Comparison of ENCODE assay signal across 2 cellular contexts in the genomic region with DNA sequence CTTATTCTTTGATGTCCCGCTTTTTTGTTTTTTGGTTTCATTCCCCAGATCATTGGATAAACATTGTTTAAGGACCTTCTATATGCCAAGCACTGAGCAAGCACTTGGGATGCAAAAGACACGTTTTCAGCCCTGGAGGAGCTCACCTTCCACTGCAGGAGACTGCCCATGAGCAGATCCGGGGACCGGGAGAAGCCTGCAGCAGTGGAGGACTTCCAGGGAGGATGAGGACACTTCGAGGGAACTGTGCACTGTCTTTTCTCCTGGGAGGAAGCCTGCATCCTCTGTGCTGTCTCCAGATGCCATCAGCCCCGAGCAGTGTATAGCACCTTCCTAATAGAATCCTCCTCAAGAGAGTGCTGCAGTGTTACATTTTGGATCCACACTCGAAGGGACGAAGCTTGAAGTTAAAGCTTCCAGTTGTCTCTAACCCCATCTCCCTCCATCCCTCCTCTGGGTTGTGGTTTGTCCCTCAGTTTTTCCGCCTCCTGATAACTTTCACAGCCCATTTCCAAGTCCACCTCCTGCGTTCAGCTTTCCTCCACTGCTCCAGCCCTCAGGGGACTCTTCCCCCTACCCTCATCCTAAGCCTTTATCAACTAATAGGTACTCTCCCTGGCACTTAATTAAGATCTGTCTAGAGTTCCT.
TF ChIP-seq lines count a peak whose summit lies in the region.

No MANE protein-coding gene starts in this region.

TF ChIP-seq in A549, 52 proteins besides CTCF, POLR2A, EP300 and RAD21:
- TF ChIP-seq MYC (IDR thresholded peaks at IDR 0.05; ENCODE audit: borderline replicate concordance, low read length) (no peak), CBX2 (IDR thresholded peaks at IDR 0.05; ENCODE audit: borderline replicate concordance, low read depth) (no peak), NR3C1 (IDR thresholded peaks at IDR 0.05) (no peak), TP53 (CRISPR knock-in tag; IDR thresholded peaks at IDR 0.05) (no peak), BHLHE40 (IDR thresholded peaks at IDR 0.05; ENCODE audit: low read depth, low read length) (no peak), ELK1 (IDR thresholded peaks at IDR 0.05; ENCODE audit: low read depth, low read length) (no peak), HDAC2 (IDR thresholded peaks at IDR 0.05) (no peak), FOXS1 (CRISPR knock-in tag; IDR thresholded peaks at IDR 0.05) (no peak), HOXB5 (CRISPR knock-in tag; IDR thresholded peaks at IDR 0.05) (no peak), CHD4 (IDR thresholded peaks at IDR 0.05; ENCODE audit: borderline replicate concordance) (no peak), RARB (CRISPR knock-in tag; IDR thresholded peaks at IDR 0.05) (no peak), ZNF302 (CRISPR knock-in tag; IDR thresholded peaks at IDR 0.05) (no peak), POLR2AphosphoS2 (conservative IDR thresholded peaks at IDR 0.05; ENCODE audit: low read length) (no peak), SMC3 (IDR thresholded peaks at IDR 0.05) (no peak), ATOH8 (CRISPR knock-in tag; IDR thresholded peaks at IDR 0.05; ENCODE audit: low read depth) (no peak), TFCP2L1 (CRISPR knock-in tag; IDR thresholded peaks at IDR 0.05) (no peak), NPAS2 (CRISPR knock-in tag; IDR thresholded peaks at IDR 0.05; ENCODE audit: borderline replicate concordance) (no peak)
- TF ChIP-seq, protein P1, sequence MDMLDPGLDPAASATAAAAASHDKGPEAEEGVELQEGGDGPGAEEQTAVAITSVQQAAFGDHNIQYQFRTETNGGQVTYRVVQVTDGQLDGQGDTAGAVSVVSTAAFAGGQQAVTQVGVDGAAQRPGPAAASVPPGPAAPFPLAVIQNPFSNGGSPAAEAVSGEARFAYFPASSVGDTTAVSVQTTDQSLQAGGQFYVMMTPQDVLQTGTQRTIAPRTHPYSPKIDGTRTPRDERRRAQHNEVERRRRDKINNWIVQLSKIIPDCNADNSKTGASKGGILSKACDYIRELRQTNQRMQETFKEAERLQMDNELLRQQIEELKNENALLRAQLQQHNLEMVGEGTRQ (IDR thresholded peaks at IDR 0.05): no peak
- TF ChIP-seq, protein P2, sequence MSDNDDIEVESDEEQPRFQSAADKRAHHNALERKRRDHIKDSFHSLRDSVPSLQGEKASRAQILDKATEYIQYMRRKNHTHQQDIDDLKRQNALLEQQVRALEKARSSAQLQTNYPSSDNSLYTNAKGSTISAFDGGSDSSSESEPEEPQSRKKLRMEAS (IDR thresholded peaks at IDR 0.05): no peak

TF ChIP-seq in HEK293, 187 proteins besides CTCF, POLR2A, EP300 and RAD21:
- TF ChIP-seq ZNF830 (tag by site-specific recombination; IDR thresholded peaks at IDR 0.05; ENCODE audit: low read depth) (no peak), RBAK (tag by site-specific recombination; IDR thresholded peaks at IDR 0.05) (no peak), SP2 (tag by site-specific recombination; IDR thresholded peaks at IDR 0.05) (no peak), ZNF664 (tag by site-specific recombination; IDR thresholded peaks at IDR 0.05) (no peak), ZNF473 (tag by site-specific recombination; IDR thresholded peaks at IDR 0.05) (no peak), ZNF311 (tag by site-specific recombination; IDR thresholded peaks at IDR 0.05; ENCODE audit: borderline replicate concordance) (no peak), ZNF155 (tag by site-specific recombination; IDR thresholded peaks at IDR 0.05) (no peak), TCF7L2 (IDR thresholded peaks at IDR 0.05; ENCODE audit: borderline replicate concordance, low read depth, low read length) (no peak), ZNF426 (tag by site-specific recombination; IDR thresholded peaks at IDR 0.05) (no peak), ZBTB17 (tag by site-specific recombination; IDR thresholded peaks at IDR 0.05) (peak; percentile 69), ZNF558 (tag by site-specific recombination; IDR thresholded peaks at IDR 0.05) (no peak), HOXC10 (CRISPR knock-in tag; IDR thresholded peaks at IDR 0.05) (no peak)
- TF ChIP-seq, protein P3, sequence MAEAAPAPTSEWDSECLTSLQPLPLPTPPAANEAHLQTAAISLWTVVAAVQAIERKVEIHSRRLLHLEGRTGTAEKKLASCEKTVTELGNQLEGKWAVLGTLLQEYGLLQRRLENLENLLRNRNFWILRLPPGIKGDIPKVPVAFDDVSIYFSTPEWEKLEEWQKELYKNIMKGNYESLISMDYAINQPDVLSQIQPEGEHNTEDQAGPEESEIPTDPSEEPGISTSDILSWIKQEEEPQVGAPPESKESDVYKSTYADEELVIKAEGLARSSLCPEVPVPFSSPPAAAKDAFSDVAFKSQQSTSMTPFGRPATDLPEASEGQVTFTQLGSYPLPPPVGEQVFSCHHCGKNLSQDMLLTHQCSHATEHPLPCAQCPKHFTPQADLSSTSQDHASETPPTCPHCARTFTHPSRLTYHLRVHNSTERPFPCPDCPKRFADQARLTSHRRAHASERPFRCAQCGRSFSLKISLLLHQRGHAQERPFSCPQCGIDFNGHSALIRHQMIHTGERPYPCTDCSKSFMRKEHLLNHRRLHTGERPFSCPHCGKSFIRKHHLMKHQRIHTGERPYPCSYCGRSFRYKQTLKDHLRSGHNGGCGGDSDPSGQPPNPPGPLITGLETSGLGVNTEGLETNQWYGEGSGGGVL (tag by site-specific recombination; IDR thresholded peaks at IDR 0.05): no peak
- TF ChIP-seq, protein P4, sequence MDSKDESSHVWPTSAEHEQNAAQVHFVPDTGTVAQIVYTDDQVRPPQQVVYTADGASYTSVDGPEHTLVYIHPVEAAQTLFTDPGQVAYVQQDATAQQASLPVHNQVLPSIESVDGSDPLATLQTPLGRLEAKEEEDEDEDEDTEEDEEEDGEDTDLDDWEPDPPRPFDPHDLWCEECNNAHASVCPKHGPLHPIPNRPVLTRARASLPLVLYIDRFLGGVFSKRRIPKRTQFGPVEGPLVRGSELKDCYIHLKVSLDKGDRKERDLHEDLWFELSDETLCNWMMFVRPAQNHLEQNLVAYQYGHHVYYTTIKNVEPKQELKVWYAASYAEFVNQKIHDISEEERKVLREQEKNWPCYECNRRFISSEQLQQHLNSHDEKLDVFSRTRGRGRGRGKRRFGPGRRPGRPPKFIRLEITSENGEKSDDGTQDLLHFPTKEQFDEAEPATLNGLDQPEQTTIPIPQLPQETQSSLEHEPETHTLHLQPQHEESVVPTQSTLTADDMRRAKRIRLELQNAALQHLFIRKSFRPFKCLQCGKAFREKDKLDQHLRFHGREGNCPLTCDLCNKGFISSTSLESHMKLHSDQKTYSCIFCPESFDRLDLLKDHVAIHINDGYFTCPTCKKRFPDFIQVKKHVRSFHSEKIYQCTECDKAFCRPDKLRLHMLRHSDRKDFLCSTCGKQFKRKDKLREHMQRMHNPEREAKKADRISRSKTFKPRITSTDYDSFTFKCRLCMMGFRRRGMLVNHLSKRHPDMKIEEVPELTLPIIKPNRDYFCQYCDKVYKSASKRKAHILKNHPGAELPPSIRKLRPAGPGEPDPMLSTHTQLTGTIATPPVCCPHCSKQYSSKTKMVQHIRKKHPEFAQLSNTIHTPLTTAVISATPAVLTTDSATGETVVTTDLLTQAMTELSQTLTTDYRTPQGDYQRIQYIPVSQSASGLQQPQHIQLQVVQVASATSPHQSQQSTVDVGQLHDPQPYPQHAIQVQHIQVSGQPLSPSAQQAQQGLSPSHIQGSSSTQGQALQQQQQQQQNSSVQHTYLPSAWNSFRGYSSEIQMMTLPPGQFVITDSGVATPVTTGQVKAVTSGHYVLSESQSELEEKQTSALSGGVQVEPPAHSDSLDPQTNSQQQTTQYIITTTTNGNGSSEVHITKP (tag by site-specific recombination; IDR thresholded peaks at IDR 0.05): peak; percentile 72
